In genomic region chr4:74479009-74479408, GRCh38 we compare ENCODE assay signal across 1 cellular context.
TF ChIP-seq lines count a peak whose summit lies in the region.

No MANE protein-coding gene starts in this region.

TF ChIP-seq in HepG2, 621 proteins besides CTCF, POLR2A, EP300 and RAD21 (continued from another document and continues in another):
- TF ChIP-seq HNF1A (IDR thresholded peaks at IDR 0.05; ENCODE audit: low read depth): no peak
- peak; percentile 46; the same call in 1 of the 2 replicates for TF ChIP-seq HNF1A (CRISPR knock-in tag; IDR thresholded peaks at IDR 0.05; ENCODE audit: borderline replicate concordance)
- TF ChIP-seq MAZ (IDR thresholded peaks at IDR 0.05; ENCODE audit: borderline replicate concordance, low read depth, low read length): no peak
- TF ChIP-seq MAZ (CRISPR knock-in tag; IDR thresholded peaks at IDR 0.05; ENCODE audit: low read depth): no peak
- no peak for TF ChIP-seq ZNF576 (CRISPR knock-in tag; IDR thresholded peaks at IDR 0.05)
- no peak for TF ChIP-seq SP1 (IDR thresholded peaks at IDR 0.05)
- no peak for TF ChIP-seq SP1 (CRISPR knock-in tag; IDR thresholded peaks at IDR 0.05)
- TF ChIP-seq E2F1 (CRISPR knock-in tag; IDR thresholded peaks at IDR 0.05): no peak
- no peak for TF ChIP-seq ZNF335 (CRISPR knock-in tag; IDR thresholded peaks at IDR 0.05)
- no peak for TF ChIP-seq KLF12 (CRISPR knock-in tag; IDR thresholded peaks at IDR 0.05; ENCODE audit: borderline replicate concordance)
- no peak for TF ChIP-seq ZNF616 (CRISPR knock-in tag; IDR thresholded peaks at IDR 0.05; ENCODE audit: low read depth)
- TF ChIP-seq ZKSCAN5 (CRISPR knock-in tag; IDR thresholded peaks at IDR 0.05): no peak
- TF ChIP-seq ATM (IDR thresholded peaks at IDR 0.05; ENCODE audit: borderline replicate concordance): no peak
- peak; percentile 71; the same call in 1 of the 2 replicates for TF ChIP-seq SOX5 (CRISPR knock-in tag; IDR thresholded peaks at IDR 0.05; ENCODE audit: borderline replicate concordance)
- TF ChIP-seq ELK4 (CRISPR knock-in tag; IDR thresholded peaks at IDR 0.05; ENCODE audit: borderline replicate concordance): no peak
- no peak for TF ChIP-seq ZNF547 (CRISPR knock-in tag; IDR thresholded peaks at IDR 0.05)
- no peak for TF ChIP-seq CREB3 (CRISPR knock-in tag; IDR thresholded peaks at IDR 0.05)
- no peak for TF ChIP-seq ZBTB20 (CRISPR knock-in tag; IDR thresholded peaks at IDR 0.05; ENCODE audit: borderline replicate concordance, low read depth)
- no peak for TF ChIP-seq TFE3 (CRISPR knock-in tag; IDR thresholded peaks at IDR 0.05)
- TF ChIP-seq PBX3 (CRISPR knock-in tag; IDR thresholded peaks at IDR 0.05; ENCODE audit: borderline replicate concordance): no peak
- TF ChIP-seq ZBTB33 (CRISPR knock-in tag; IDR thresholded peaks at IDR 0.05): no peak
- no peak for TF ChIP-seq ZNF263 (CRISPR knock-in tag; IDR thresholded peaks at IDR 0.05)
- TF ChIP-seq ZNF790 (CRISPR knock-in tag; IDR thresholded peaks at IDR 0.05; ENCODE audit: borderline replicate concordance): no peak
- TF ChIP-seq ZFP36L1 (CRISPR knock-in tag; IDR thresholded peaks at IDR 0.05): no peak
- no peak for TF ChIP-seq SETDB1 (CRISPR knock-in tag; IDR thresholded peaks at IDR 0.05; ENCODE audit: borderline replicate concordance)
- TF ChIP-seq NPAS2 (CRISPR knock-in tag; IDR thresholded peaks at IDR 0.05; ENCODE audit: borderline replicate concordance): no peak
- no peak for TF ChIP-seq FOXP1 (IDR thresholded peaks at IDR 0.05)
- TF ChIP-seq FOXP1 (CRISPR knock-in tag; IDR thresholded peaks at IDR 0.05): no peak
- TF ChIP-seq ZNF275 (CRISPR knock-in tag; IDR thresholded peaks at IDR 0.05; ENCODE audit: borderline replicate concordance): no peak
- TF ChIP-seq ZNF17 (CRISPR knock-in tag; IDR thresholded peaks at IDR 0.05): no peak
- no peak for TF ChIP-seq TFAP4 (IDR thresholded peaks at IDR 0.05; ENCODE audit: borderline replicate concordance, low read depth)
- TF ChIP-seq SPEN (CRISPR knock-in tag; IDR thresholded peaks at IDR 0.05; ENCODE audit: low read depth): no peak
- TF ChIP-seq MTERF4 (CRISPR knock-in tag; IDR thresholded peaks at IDR 0.05): no peak
- TF ChIP-seq NCOA2 (CRISPR knock-in tag; IDR thresholded peaks at IDR 0.05): peak; percentile 69
- no peak for TF ChIP-seq NBN (conservative IDR thresholded peaks at IDR 0.05)
- TF ChIP-seq SNRNP70 (IDR thresholded peaks at IDR 0.05; ENCODE audit: low read depth, low read length): no peak
- TF ChIP-seq LBX2 (CRISPR knock-in tag; IDR thresholded peaks at IDR 0.05; ENCODE audit: borderline replicate concordance): no peak
- TF ChIP-seq U2AF1 (optimal IDR thresholded peaks at IDR 0.05; ENCODE audit: low read depth, low read length): no peak
- no peak for TF ChIP-seq RBM22 (optimal IDR thresholded peaks at IDR 0.05; ENCODE audit: low read length)
- TF ChIP-seq YEATS4 (CRISPR knock-in tag; IDR thresholded peaks at IDR 0.05; ENCODE audit: borderline replicate concordance): no peak
- TF ChIP-seq BCL6 (CRISPR knock-in tag; IDR thresholded peaks at IDR 0.05): peak; percentile 79
- no peak for TF ChIP-seq RXRB (CRISPR knock-in tag; IDR thresholded peaks at IDR 0.05; ENCODE audit: borderline replicate concordance)
- TF ChIP-seq FOXK2 (IDR thresholded peaks at IDR 0.05): no peak
- TF ChIP-seq RARA (CRISPR knock-in tag; IDR thresholded peaks at IDR 0.05): 0 out of 2 replicates have a peak, but pooled peaks have one; percentile 8
- peak; percentile 98 for TF ChIP-seq HMG20A (CRISPR knock-in tag; IDR thresholded peaks at IDR 0.05; ENCODE audit: borderline replicate concordance)
- no peak for TF ChIP-seq ISX (CRISPR knock-in tag; conservative IDR thresholded peaks at IDR 0.05)
- no peak for TF ChIP-seq NFATC3 (CRISPR knock-in tag; IDR thresholded peaks at IDR 0.05)
